In genomic region chr3:197501496-197501878, GRCh38 we compare ENCODE assay signal across 1 cellular context.
TF ChIP-seq lines count a peak whose summit lies in the region.

No MANE protein-coding gene starts in this region.

TF ChIP-seq in GM23338, 12 proteins besides CTCF, POLR2A, EP300 and RAD21 (continued from another document):
- TF ChIP-seq JUNB (IDR thresholded peaks at IDR 0.05; ENCODE audit: unreplicated experiment) (no peak), NANOG (IDR thresholded peaks at IDR 0.05; ENCODE audit: borderline replicate concordance) (no peak)
